In the genomic region with DNA sequence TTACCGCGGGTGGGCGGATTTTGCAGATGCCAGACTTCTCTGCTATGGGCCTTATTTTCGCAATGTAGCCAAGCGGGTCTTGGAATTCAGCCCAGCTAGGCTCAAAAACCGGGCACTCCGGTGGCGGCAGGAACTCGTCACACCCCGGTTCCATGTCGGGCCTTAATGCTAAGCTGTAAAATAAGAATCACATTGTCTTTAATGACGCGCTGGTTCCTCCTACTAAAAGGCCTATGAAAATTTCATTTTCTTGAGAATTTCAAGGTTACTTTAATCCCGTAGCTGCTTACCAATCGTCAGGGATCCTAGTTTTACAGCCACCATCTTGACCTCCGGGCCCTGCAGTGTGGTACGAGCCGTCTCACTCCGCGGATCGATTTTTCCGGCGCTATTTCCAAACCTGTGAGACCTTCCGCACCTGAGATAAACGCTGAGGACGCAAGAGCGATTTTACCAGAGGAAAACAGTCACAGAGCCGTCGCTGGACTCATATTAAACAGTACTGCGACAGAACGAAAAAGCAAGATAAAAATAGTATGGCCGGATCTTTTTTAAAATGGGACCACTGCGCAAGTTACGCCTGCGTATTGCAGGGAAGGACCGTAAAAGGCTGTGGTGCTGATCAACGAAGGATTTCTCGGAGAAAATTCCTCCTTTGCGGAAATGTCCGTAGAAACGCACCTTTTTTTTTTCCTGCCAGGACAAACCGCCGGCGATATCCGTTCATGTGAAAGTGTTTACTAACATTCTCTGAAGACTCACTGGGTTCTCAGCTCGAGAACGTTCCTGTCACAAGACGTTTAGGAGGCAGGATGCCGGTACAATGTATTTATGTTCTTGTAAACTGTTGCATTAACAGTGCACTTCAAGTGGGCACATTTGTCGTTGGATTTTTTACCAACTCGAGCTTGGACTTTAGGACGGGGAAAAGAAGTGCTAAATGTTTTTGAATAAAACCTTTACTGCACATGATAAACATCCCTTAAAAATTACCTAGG, we compare ENCODE assay signal across 7 cellular contexts. TPM values are rescaled to one million over a fixed set of nuclear protein-coding genes. Genes with fewer than 3 reads are reported as not detected.
DNase-seq lines count a peak whose midpoint lies in the region; ATAC-seq, FAIRE-seq and TF ChIP-seq lines count a peak whose summit lies in the region.

A gene (minus strand): TSS at position 346 of the 998 bp plus-strand sequence. CDS start 192 bp downstream, at position 154.

- H3K27ac ChIP-seq in kidney (ENCODE audit: low read depth in 2 of 2, low read length in 2 of 2) (peak within 1 kb of the TSS; percentile 88 to 90), spleen (peak within 1 kb of the TSS in 3 of 8 donors; percentile 87 to 89 (median 88))

- H3K27me3 ChIP-seq in H7 (ENCODE audit: control insufficient read depth, insufficient read depth, low read length) (no peaks in the 10 kb centered on the region), spleen (replicated peaks in 1 of 7) (no peaks in the 10 kb centered on the region)

- TF ChIP-seq POLR2A in spleen (IDR thresholded peaks at IDR 0.05), result no peak

- no peaks in the 10 kb centered on the region for H3K9me3 ChIP-seq in kidney (ENCODE audit: control insufficient read depth in 1 of 2, low read length in 2 of 2)
- no peaks in the 10 kb centered on the region for H3K9me3 ChIP-seq in spleen

- H3K36me3 ChIP-seq in kidney (ENCODE audit: control insufficient read depth in 1 of 2, insufficient read depth in 2 of 2, low read length in 2 of 2), result peaks cover 0 to 9% of the 10 kb centered on the region in 2 donors
- no peaks in the 10 kb centered on the region for H3K36me3 ChIP-seq in H7 (replicated peaks; ENCODE audit: control insufficient read depth, insufficient read depth, low read length)
- H3K36me3 ChIP-seq in spleen, result peaks cover 0 to 33% (median 0%) of the 10 kb centered on the region in 6 donors

- WGBS in spleen, 5 donors, result 0% methylated on average over 51 to 52 of the region's 52 CpGs; no CpG with 5 or more reads in 2 of the 5 donors

- H3K9ac ChIP-seq in kidney (ENCODE audit: low read length in 2 of 2), result peak within 1 kb of the TSS; percentile 73 to 93

- H3K4me3 ChIP-seq in kidney (ENCODE audit: low read length in 2 of 2) (peak within 1 kb of the TSS; percentile 92 to 93), H7 (ENCODE audit: insufficient read depth, low read depth, low read length) (no peak within 1 kb of the TSS), spleen (peak within 1 kb of the TSS in 3 of 8 donors; percentile 39 to 45 (median 45))

- intact Hi-C loops in kidney (cut with DNase I) (no loop called here), spleen (cut with DNase I; ENCODE audit: low total_unique reads) (no loop called here)

- peak; percentile 86 for ATAC-seq in GM21423 (IDR thresholded peaks at IDR 0.05; ENCODE audit: unreplicated experiment)
- ATAC-seq in stimulated activated naive CD8-positive, alpha-beta T cell treated with anti-CD3 and anti-CD28 coated beads, Interleukin-15, Interleukin-2, amounts not matched to agents 100 U/mL and 50 U/mL, for 24 hours, result peak; percentile 93

- no peak for FAIRE-seq in kidney (lab: Jason Lieb, UNC)

- H3K4me1 ChIP-seq in kidney (ENCODE audit: control insufficient read depth in 1 of 2, insufficient read depth in 1 of 2, low read depth in 1 of 2, low read length in 2 of 2), result no peaks in the 10 kb centered on the region
- H3K4me1 ChIP-seq in spleen, result peaks cover 0 to 32% (median 0%) of the 10 kb centered on the region in 6 donors

- TF ChIP-seq CTCF in kidney (IDR thresholded peaks at IDR 0.05; ENCODE audit: borderline replicate concordance, extremely low read depth, insufficient read depth) (no peak), spleen (IDR thresholded peaks at IDR 0.05 in 8 of 11, conservative IDR thresholded peaks at IDR 0.05 in 3 of 11) (no peak)

- peak; percentile 45 for DNase-seq in MV-4-11 (lab: John Stamatoyannopoulos, UW)
- DNase-seq in activated naive CD4-positive, alpha-beta T cell treated with Interleukin-2 at 50 U/mL for 16 hours, result peak; percentile 69
- no peak for DNase-seq in kidney
- peak; percentile 56 for DNase-seq in stimulated activated naive CD8-positive, alpha-beta T cell treated with anti-CD3 and anti-CD28 coated beads, Interleukin-15, Interleukin-2, amounts not matched to agents 100 U/mL and 50 U/mL, for 24 hours
- no peak for DNase-seq in H7
- no peak for DNase-seq in spleen

RNA-seq across cellular contexts. Expression of the gene that starts here (rescaled TPM):
- total RNA-seq in kidney, result not detected
- 9.3 TPM for polyA plus RNA-seq in kidney (ENCODE audit: insufficient read depth, low read depth, low replicate concordance)
- total RNA-seq in H7 (2014; rRNA removed; shearing (Covaris generic)), result not detected in 2 replicates
- 100 to 1,000 TPM in 1 of 7 donors, 10 to 100 TPM in 1, under 1 TPM in 2, not detected in 3; 0.09 to 140 (median 35.2) TPM for total RNA-seq in spleen
- polyA plus RNA-seq in spleen, result 10 to 100 TPM in 2 of 3 donors, not detected in 1; 22.7 to 37.7 TPM

Comparison
In these comparisons a context has a peak if more than half of its experiments do, and no peak if none do; other contexts are left out.
1. DNase-seq: peak in MV-4-11 (single experiment), activated naive CD4-positive, alpha-beta T cell treated with Interleukin-2 at 50 U/mL for 16 hours (single experiment) and stimulated activated naive CD8-positive, alpha-beta T cell treated with anti-CD3 and anti-CD28 coated beads, Interleukin-15, Interleukin-2, amounts not matched to agents 100 U/mL and 50 U/mL, for 24 hours (single experiment); none in kidney (single experiment), H7 (single experiment) and spleen (single experiment).